Comparison of ENCODE assay signal across 12 cellular contexts in genomic region chr11:110297726-110298297, GRCh38. TPM values are rescaled to one million over a fixed set of nuclear protein-coding genes. Genes with fewer than 3 reads are reported as not detected.
A peak's percentile ranks its signal among the peaks of the same experiment; 100 is the strongest.
DNase-seq lines count a peak whose midpoint lies in the region; ATAC-seq lines count a peak whose summit lies in the region.
"Had no signal": no experiment of that assay in that cellular context is flagged by ENCODE, and none has a peak within 500 bp of the region (broad histone marks: within the 10 kb centered on the region; RNA-seq: fewer than 3 reads in every experiment).

No MANE protein-coding gene starts in this region.

- H3K27me3 Mint-ChIP-seq in activated naive CD4-positive, alpha-beta T cell treated with anti-CD3 and anti-CD28 coated beads for 36 hours (ENCODE audit: low read depth) = no peaks in the 10 kb centered on the region
- H3K27me3 Mint-ChIP-seq in activated T-helper 17 cell treated with anti-CD3 and anti-CD28 coated beads, Interleukin-2, amount 50 U/mL, for 72 hours = no peaks in the 10 kb centered on the region

- H3K36me3 Mint-ChIP-seq in activated naive CD4-positive, alpha-beta T cell treated with anti-CD3 and anti-CD28 coated beads for 36 hours (ENCODE audit: low read depth) = peaks cover 5% of the 10 kb centered on the region
- peaks cover 28% of the 10 kb centered on the region for H3K36me3 Mint-ChIP-seq in activated T-helper 17 cell treated with anti-CD3 and anti-CD28 coated beads, Interleukin-2, amount 50 U/mL, for 72 hours (ENCODE audit: low read depth)

- peaks cover 3% of the 10 kb centered on the region for H3K9me3 Mint-ChIP-seq in activated naive CD4-positive, alpha-beta T cell treated with anti-CD3 and anti-CD28 coated beads for 36 hours
- H3K9me3 Mint-ChIP-seq in activated T-helper 17 cell treated with anti-CD3 and anti-CD28 coated beads, Interleukin-2, amount 50 U/mL, for 72 hours = no peaks in the 10 kb centered on the region

- no peak overlapping the region for H3K27ac Mint-ChIP-seq in activated naive CD4-positive, alpha-beta T cell treated with anti-CD3 and anti-CD28 coated beads for 36 hours
- peak overlapping the region; percentile 42 for H3K27ac Mint-ChIP-seq in activated T-helper 17 cell treated with anti-CD3 and anti-CD28 coated beads, Interleukin-2, amount 50 U/mL, for 72 hours

- ATAC-seq in activated T-helper 17 cell treated with anti-CD3 and anti-CD28 coated beads, Interleukin-2, amount 50 U/mL, for 72 hours (replicated peaks) = peak; percentile 10
- no peak for ATAC-seq in stimulated activated naive CD8-positive, alpha-beta T cell treated with anti-CD3 and anti-CD28 coated beads, Interleukin-15, Interleukin-2, amounts not matched to agents 100 U/mL and 50 U/mL, for 24 hours
- no peak for ATAC-seq in GM21367 (IDR thresholded peaks at IDR 0.05; ENCODE audit: unreplicated experiment)
- ATAC-seq: right cardiac atrium, SK-N-SH treated with all-trans-retinoic acid at 6 μM for 48 hours had no signal

- peak; percentile 26 for DNase-seq in activated naive CD4-positive, alpha-beta T cell treated with anti-CD3 and anti-CD28 coated beads for 36 hours
- DNase-seq in activated naive CD4-positive, alpha-beta T cell (lab: John Stamatoyannopoulos, UW) = no peak
- DNase-seq in iris pigment epithelial cell (ENCODE audit: low read depth) (peak; percentile 41), superior temporal gyrus (ENCODE audit: extremely low spot score) (peak; percentile 37), putamen (ENCODE audit: low spot score) (no peak)
- DNase-seq in stimulated activated naive CD8-positive, alpha-beta T cell treated with anti-CD3 and anti-CD28 coated beads, Interleukin-15, Interleukin-2, amounts not matched to agents 100 U/mL and 50 U/mL, for 24 hours = no peak
- DNase-seq: cortex of kidney, NCI-H2029, right cardiac atrium had no signal

- CTCF ChIA-PET in activated naive CD4-positive, alpha-beta T cell treated with anti-CD3 and anti-CD28 coated beads for 36 hours (lab: Charles Lee) = interaction anchor here (0.6 to 1.6 kb wide), 3 partner anchors 11 to 70 kb away, joined by 4 to 5 read pairs (median 4); no protein-coding TSS in a partner anchor

- H3K4me3 Mint-ChIP-seq in activated naive CD4-positive, alpha-beta T cell treated with anti-CD3 and anti-CD28 coated beads for 36 hours = peak overlapping the region; percentile 51
- peak overlapping the region; percentile 54 for H3K4me3 Mint-ChIP-seq in activated T-helper 17 cell treated with anti-CD3 and anti-CD28 coated beads, Interleukin-2, amount 50 U/mL, for 72 hours

- intact Hi-C loops in activated naive CD4-positive, alpha-beta T cell treated with anti-CD3 and anti-CD28 coated beads for 36 hours (cut with micrococcal nuclease) = loop anchor here (2.0 kb wide), 1 partner anchor 19 kb away; no protein-coding TSS in a partner anchor

- peaks cover 36% of the 10 kb centered on the region for H3K4me1 Mint-ChIP-seq in activated naive CD4-positive, alpha-beta T cell treated with anti-CD3 and anti-CD28 coated beads for 36 hours (ENCODE audit: low read depth)
- peaks cover 9% of the 10 kb centered on the region for H3K4me1 Mint-ChIP-seq in activated T-helper 17 cell treated with anti-CD3 and anti-CD28 coated beads, Interleukin-2, amount 50 U/mL, for 72 hours

RNA-seq across cellular contexts. Expression of gene RDX, which starts 1.4 kb away (rescaled TPM):
- total RNA-seq in activated naive CD4-positive, alpha-beta T cell treated with anti-CD3 and anti-CD28 coated beads for 36 hours = 10 to 100 TPM; 35.2 to 37.4 TPM
- total RNA-seq in activated T-helper 17 cell treated with anti-CD3 and anti-CD28 coated beads, Interleukin-2, amount 50 U/mL, for 72 hours = 10 to 100 TPM; 83.2 to 95.6 TPM

Comparison
In these comparisons a context has a peak if more than half of its experiments do, and no peak if none do; other contexts are left out.
1. DNase-seq: peak in activated naive CD4-positive, alpha-beta T cell treated with anti-CD3 and anti-CD28 coated beads for 36 hours (single experiment), iris pigment epithelial cell (single experiment) and superior temporal gyrus (single experiment); none in activated naive CD4-positive, alpha-beta T cell (0 of 4), stimulated activated naive CD8-positive, alpha-beta T cell treated with anti-CD3 and anti-CD28 coated beads, Interleukin-15, Interleukin-2, amounts not matched to agents 100 U/mL and 50 U/mL, for 24 hours (single experiment) and putamen (single experiment).